In genomic region chr3:71050521-71051258, GRCh38 we compare ENCODE assay signal across 7 cellular contexts.
DNase-seq lines count a peak whose midpoint lies in the region; ATAC-seq, FAIRE-seq and TF ChIP-seq lines count a peak whose summit lies in the region.

No MANE protein-coding gene starts in this region.

- TF ChIP-seq CTCF in WTC11 (IDR thresholded peaks at IDR 0.05): no peak

- H3K27ac Mint-ChIP-seq in WTC11: peak overlapping the region; percentile 42; the same call in 1 of the 2 replicates

- POLR2A ChIA-PET in WTC11 (lab: Charles Lee): no interaction called here

- no peak for ATAC-seq in WTC11
- ATAC-seq in HG02759 (IDR thresholded peaks at IDR 0.05; ENCODE audit: unreplicated experiment): no peak

- H3K27me3 Mint-ChIP-seq in WTC11 (ENCODE audit: low read depth): no peaks in the 10 kb centered on the region

- H3K9me3 Mint-ChIP-seq in WTC11: no peaks in the 10 kb centered on the region

- H3K4me3 ChIP-seq in Jurkat, Clone E6-1 (ENCODE audit: low read length): no peak overlapping the region

- no peaks in the 10 kb centered on the region for H3K36me3 Mint-ChIP-seq in WTC11

- H3K4me1 Mint-ChIP-seq in WTC11: peaks cover 100% of the 10 kb centered on the region

- DNase-seq in Jurkat, Clone E6-1 (ENCODE audit: low read depth, low spot score): peak; percentile 80
- DNase-seq in WTC11 (ENCODE audit: low spot score) (no peak), frontal cortex (ENCODE audit: low spot score in 2 of 2) (no peak), NCI-H1092 (lab: John Stamatoyannopoulos, UW) (no peak), middle frontal gyrus (ENCODE audit: extremely low spot score, low spot score) (no peak)
- DNase-seq in stimulated activated naive CD4-positive, alpha-beta T cell treated with Interleukin-2 at 50 U/mL for 16 hours (lab: John Stamatoyannopoulos, UW): peak; percentile 17

- FAIRE-seq in frontal cortex (lab: Jason Lieb, UNC): peak; percentile 69

- CTCF ChIA-PET in WTC11 (lab: Charles Lee): no interaction called here

- H3K4me3 Mint-ChIP-seq in WTC11: no peak overlapping the region

TF ChIP-seq in WTC11, 78 proteins besides CTCF, POLR2A, EP300 and RAD21:
- no peak for TF ChIP-seq SMAD3 (CRISPR knock-in tag; IDR thresholded peaks at IDR 0.05; ENCODE audit: borderline replicate concordance)
- 0 out of 2 replicates have a peak, but pooled peaks have one; percentile 1 for TF ChIP-seq GABPB1 (CRISPR knock-in tag; IDR thresholded peaks at IDR 0.05)
TF ChIP-seq in WTC11: peak in this region for 1.

Comparison
In these comparisons a context has a peak if more than half of its experiments do, and no peak if none do; other contexts are left out.
1. DNase-seq: peak in Jurkat, Clone E6-1 (single experiment) and stimulated activated naive CD4-positive, alpha-beta T cell treated with Interleukin-2 at 50 U/mL for 16 hours (single experiment); none in WTC11 (single experiment), frontal cortex (0 of 2), NCI-H1092 (single experiment) and middle frontal gyrus (single experiment).